In genomic region chr1:218328769-218329168, GRCh38 we compare ENCODE assay signal across 3 cellular contexts.
A peak's percentile ranks its signal among the peaks of the same experiment; 100 is the strongest.
TF ChIP-seq lines count a peak whose summit lies in the region.

No MANE protein-coding gene starts in this region.

TF ChIP-seq in A549, 52 proteins besides CTCF, POLR2A, EP300 and RAD21:
- TF ChIP-seq CEBPB (IDR thresholded peaks at IDR 0.05), result no peak
- peak; percentile 49 for TF ChIP-seq MAFK (IDR thresholded peaks at IDR 0.05; ENCODE audit: partially characterized antibody)

TF ChIP-seq in IMR-90, 13 proteins besides CTCF, POLR2A, EP300 and RAD21:
- TF ChIP-seq ELK1 (IDR thresholded peaks at IDR 0.05; ENCODE audit: borderline replicate concordance, low read depth, low read length) (no peak), RCOR1 (IDR thresholded peaks at IDR 0.05; ENCODE audit: insufficient replicate concordance, low read length) (no peak), MAFK (IDR thresholded peaks at IDR 0.05; ENCODE audit: low read depth, low read length) (0 out of 2 replicates have a peak, but pooled peaks have one; percentile 7), FOS (IDR thresholded peaks at IDR 0.05; ENCODE audit: low read depth, low read length) (no peak)

TF ChIP-seq in WTC11, 78 proteins besides CTCF, POLR2A, EP300 and RAD21:
- TF ChIP-seq AR (CRISPR knock-in tag; IDR thresholded peaks at IDR 0.05) (no peak), TCF7 (CRISPR knock-in tag; IDR thresholded peaks at IDR 0.05; ENCODE audit: low read depth) (no peak), IRF2 (CRISPR knock-in tag; IDR thresholded peaks at IDR 0.05; ENCODE audit: borderline replicate concordance, low read depth) (no peak), AFF4 (CRISPR knock-in tag; IDR thresholded peaks at IDR 0.05; ENCODE audit: borderline replicate concordance) (no peak), ZNF671 (CRISPR knock-in tag; IDR thresholded peaks at IDR 0.05) (no peak), ZNF416 (CRISPR knock-in tag; IDR thresholded peaks at IDR 0.05) (no peak), STAT6 (CRISPR knock-in tag; conservative IDR thresholded peaks at IDR 0.05; ENCODE audit: low read depth) (no peak), HMGXB4 (CRISPR knock-in tag; IDR thresholded peaks at IDR 0.05) (no peak), ZNF423 (CRISPR knock-in tag; IDR thresholded peaks at IDR 0.05) (no peak), CBFB (CRISPR knock-in tag; IDR thresholded peaks at IDR 0.05; ENCODE audit: low read depth) (no peak)
TF ChIP-seq in WTC11: peak in this region for 0.
